In the genomic region with DNA sequence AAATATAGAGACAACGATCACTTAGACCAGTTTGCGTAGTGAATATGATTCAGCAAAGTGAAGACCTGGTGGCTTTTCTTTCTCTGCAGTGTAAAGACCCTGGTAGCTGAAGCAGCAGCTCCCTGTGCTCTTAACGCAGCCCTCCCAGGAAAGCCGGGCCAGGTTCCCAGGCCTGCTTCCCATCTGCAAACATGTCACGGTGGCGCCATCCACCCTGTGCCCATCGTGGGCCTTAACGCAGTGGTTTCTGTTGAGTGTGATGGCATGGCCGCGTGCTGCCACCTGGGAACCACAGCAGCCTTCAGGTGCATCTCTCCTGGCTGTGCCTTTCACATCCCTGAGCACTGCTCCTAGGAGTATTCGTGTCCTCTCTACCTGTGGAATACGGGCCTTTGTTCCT, we compare ENCODE assay signal across 1 cellular context.
TF ChIP-seq lines count a peak whose summit lies in the region.

No MANE protein-coding gene starts in this region.

TF ChIP-seq in GM23338, 12 proteins besides CTCF, POLR2A, EP300 and RAD21 (continued from another document):
- TF ChIP-seq, protein P1, sequence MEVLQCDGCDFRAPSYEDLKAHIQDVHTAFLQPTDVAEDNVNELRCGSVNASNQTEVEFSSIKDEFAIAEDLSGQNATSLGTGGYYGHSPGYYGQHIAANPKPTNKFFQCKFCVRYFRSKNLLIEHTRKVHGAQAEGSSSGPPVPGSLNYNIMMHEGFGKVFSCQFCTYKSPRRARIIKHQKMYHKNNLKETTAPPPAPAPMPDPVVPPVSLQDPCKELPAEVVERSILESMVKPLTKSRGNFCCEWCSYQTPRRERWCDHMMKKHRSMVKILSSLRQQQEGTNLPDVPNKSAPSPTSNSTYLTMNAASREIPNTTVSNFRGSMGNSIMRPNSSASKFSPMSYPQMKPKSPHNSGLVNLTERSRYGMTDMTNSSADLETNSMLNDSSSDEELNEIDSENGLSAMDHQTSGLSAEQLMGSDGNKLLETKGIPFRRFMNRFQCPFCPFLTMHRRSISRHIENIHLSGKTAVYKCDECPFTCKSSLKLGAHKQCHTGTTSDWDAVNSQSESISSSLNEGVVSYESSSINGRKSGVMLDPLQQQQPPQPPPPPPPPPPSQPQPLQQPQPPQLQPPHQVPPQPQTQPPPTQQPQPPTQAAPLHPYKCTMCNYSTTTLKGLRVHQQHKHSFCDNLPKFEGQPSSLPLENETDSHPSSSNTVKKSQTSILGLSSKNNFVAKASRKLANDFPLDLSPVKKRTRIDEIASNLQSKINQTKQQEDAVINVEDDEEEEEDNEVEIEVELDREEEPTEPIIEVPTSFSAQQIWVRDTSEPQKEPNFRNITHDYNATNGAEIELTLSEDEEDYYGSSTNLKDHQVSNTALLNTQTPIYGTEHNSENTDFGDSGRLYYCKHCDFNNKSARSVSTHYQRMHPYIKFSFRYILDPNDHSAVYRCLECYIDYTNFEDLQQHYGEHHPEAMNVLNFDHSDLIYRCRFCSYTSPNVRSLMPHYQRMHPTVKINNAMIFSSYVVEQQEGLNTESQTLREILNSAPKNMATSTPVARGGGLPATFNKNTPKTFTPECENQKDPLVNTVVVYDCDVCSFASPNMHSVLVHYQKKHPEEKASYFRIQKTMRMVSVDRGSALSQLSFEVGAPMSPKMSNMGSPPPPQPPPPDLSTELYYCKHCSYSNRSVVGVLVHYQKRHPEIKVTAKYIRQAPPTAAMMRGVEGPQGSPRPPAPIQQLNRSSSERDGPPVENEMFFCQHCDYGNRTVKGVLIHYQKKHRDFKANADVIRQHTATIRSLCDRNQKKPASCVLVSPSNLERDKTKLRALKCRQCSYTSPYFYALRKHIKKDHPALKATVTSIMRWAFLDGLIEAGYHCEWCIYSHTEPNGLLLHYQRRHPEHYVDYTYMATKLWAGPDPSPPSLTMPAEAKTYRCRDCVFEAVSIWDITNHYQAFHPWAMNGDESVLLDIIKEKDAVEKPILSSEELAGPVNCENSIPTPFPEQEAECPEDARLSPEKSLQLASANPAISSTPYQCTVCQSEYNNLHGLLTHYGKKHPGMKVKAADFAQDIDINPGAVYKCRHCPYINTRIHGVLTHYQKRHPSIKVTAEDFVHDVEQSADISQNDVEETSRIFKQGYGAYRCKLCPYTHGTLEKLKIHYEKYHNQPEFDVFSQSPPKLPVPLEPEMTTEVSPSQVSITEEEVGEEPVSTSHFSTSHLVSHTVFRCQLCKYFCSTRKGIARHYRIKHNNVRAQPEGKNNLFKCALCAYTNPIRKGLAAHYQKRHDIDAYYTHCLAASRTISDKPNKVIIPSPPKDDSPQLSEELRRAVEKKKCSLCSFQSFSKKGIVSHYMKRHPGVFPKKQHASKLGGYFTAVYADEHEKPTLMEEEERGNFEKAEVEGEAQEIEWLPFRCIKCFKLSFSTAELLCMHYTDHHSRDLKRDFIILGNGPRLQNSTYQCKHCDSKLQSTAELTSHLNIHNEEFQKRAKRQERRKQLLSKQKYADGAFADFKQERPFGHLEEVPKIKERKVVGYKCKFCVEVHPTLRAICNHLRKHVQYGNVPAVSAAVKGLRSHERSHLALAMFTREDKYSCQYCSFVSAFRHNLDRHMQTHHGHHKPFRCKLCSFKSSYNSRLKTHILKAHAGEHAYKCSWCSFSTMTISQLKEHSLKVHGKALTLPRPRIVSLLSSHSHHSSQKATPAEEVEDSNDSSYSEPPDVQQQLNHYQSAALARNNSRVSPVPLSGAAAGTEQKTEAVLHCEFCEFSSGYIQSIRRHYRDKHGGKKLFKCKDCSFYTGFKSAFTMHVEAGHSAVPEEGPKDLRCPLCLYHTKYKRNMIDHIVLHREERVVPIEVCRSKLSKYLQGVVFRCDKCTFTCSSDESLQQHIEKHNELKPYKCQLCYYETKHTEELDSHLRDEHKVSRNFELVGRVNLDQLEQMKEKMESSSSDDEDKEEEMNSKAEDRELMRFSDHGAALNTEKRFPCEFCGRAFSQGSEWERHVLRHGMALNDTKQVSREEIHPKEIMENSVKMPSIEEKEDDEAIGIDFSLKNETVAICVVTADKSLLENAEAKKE (CRISPR knock-in tag; IDR thresholded peaks at IDR 0.05) = no peak
- TF ChIP-seq POLR2AphosphoS5 (IDR thresholded peaks at IDR 0.05; ENCODE audit: low read depth) (no peak), NANOG (IDR thresholded peaks at IDR 0.05; ENCODE audit: borderline replicate concordance) (no peak), CREB1 (CRISPR knock-in tag; IDR thresholded peaks at IDR 0.05; ENCODE audit: low read depth) (no peak), ZNF114 (CRISPR knock-in tag; IDR thresholded peaks at IDR 0.05) (no peak), STAT1 (IDR thresholded peaks at IDR 0.05; ENCODE audit: unreplicated experiment) (no peak)
- TF ChIP-seq, protein P2, sequence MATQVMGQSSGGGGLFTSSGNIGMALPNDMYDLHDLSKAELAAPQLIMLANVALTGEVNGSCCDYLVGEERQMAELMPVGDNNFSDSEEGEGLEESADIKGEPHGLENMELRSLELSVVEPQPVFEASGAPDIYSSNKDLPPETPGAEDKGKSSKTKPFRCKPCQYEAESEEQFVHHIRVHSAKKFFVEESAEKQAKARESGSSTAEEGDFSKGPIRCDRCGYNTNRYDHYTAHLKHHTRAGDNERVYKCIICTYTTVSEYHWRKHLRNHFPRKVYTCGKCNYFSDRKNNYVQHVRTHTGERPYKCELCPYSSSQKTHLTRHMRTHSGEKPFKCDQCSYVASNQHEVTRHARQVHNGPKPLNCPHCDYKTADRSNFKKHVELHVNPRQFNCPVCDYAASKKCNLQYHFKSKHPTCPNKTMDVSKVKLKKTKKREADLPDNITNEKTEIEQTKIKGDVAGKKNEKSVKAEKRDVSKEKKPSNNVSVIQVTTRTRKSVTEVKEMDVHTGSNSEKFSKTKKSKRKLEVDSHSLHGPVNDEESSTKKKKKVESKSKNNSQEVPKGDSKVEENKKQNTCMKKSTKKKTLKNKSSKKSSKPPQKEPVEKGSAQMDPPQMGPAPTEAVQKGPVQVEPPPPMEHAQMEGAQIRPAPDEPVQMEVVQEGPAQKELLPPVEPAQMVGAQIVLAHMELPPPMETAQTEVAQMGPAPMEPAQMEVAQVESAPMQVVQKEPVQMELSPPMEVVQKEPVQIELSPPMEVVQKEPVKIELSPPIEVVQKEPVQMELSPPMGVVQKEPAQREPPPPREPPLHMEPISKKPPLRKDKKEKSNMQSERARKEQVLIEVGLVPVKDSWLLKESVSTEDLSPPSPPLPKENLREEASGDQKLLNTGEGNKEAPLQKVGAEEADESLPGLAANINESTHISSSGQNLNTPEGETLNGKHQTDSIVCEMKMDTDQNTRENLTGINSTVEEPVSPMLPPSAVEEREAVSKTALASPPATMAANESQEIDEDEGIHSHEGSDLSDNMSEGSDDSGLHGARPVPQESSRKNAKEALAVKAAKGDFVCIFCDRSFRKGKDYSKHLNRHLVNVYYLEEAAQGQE (IDR thresholded peaks at IDR 0.05; ENCODE audit: unreplicated experiment) = no peak
- TF ChIP-seq, protein P3, sequence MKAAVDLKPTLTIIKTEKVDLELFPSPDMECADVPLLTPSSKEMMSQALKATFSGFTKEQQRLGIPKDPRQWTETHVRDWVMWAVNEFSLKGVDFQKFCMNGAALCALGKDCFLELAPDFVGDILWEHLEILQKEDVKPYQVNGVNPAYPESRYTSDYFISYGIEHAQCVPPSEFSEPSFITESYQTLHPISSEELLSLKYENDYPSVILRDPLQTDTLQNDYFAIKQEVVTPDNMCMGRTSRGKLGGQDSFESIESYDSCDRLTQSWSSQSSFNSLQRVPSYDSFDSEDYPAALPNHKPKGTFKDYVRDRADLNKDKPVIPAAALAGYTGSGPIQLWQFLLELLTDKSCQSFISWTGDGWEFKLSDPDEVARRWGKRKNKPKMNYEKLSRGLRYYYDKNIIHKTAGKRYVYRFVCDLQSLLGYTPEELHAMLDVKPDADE (IDR thresholded peaks at IDR 0.05) = no peak
